15 cellular contexts compared by ENCODE assay signal in the genomic region with DNA sequence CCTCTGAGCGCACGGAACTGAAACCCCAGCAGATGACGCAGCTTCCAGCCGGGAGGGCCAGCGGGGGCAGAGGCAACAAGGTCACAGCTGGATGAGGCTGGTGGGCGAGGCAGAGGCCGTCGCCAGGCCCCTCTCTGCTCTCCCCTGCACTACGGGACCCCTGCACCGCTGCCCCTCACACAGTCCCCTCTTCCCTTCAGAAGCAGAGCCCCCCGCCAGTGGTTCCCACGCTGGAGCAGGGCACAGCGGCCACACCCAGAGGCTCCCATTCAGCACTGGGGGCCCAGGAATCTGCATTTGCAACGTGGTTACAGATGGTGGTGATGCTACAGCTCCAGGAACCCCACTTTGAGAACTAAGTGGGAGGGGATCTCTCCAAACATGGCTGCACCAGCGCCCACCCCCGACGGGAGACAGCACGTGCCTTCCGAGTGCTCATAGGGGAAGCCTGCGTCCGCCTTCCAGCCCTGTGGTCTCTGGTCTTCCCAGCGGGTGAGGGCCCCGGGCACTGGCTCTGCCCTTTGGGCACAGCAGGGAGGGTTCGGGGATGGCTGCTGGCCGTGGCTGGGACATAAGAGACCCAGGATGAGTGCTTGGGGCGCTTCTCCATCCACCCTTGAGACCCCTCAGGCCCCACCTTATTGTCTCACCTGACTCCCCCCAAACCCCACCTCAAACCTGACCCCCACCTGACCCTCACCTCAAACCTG. TPM values are rescaled to one million over a fixed set of nuclear protein-coding genes. Genes with fewer than 3 reads are reported as not detected.
A peak's percentile ranks its signal among the peaks of the same experiment; 100 is the strongest.
DNase-seq lines count a peak whose midpoint lies in the region; ATAC-seq and TF ChIP-seq lines count a peak whose summit lies in the region.
"Had no signal": no experiment of that assay in that cellular context is flagged by ENCODE, and none has a peak within 500 bp of the region (broad histone marks: within the 10 kb centered on the region; RNA-seq: fewer than 3 reads in every experiment).

No MANE protein-coding gene starts in this region.

- no peaks in the 10 kb centered on the region for H4K20me1 ChIP-seq in Karpas-422 (ENCODE audit: insufficient read depth, low read depth, low read length)
- H4K20me1 ChIP-seq in osteoblast (ENCODE audit: insufficient read depth, low read length) = peaks cover 4% of the 10 kb centered on the region

- H3K4me3 ChIP-seq in Karpas-422 (ENCODE audit: low read length) (no peak overlapping the region), Peyer's patch (peak overlapping the region in 2 of 4 donors; percentile 26 to 41), esophagus (ENCODE audit: low read depth in 1 of 2, low read length in 2 of 2) (no peak overlapping the region), osteoblast (ENCODE audit: insufficient read depth, low read length) (no peak overlapping the region)

- DNase-seq in Karpas-422 = peak; percentile 49
- no peak for DNase-seq in Peyer's patch
- peak; percentile 42 for DNase-seq in osteoblast (ENCODE audit: insufficient read length, low spot score, missing footprints)
- no peak for DNase-seq in A172 (ENCODE audit: low spot score)
- no peak for DNase-seq in activated naive CD4-positive, alpha-beta T cell (lab: John Stamatoyannopoulos, UW)
- DNase-seq: CD8-positive, alpha-beta T cell; DND-41; GDM1; Kasumi-1; NCI-H1436; NCI-H2029 treated with DMSO at 0.1 percent for 48 hours; NCI-H510A treated with DMSO at 0.1 percent for 48 hours; RPMI8226 had no signal

- ATAC-seq in GM18907 (IDR thresholded peaks at IDR 0.05; ENCODE audit: unreplicated experiment) = no peak
- ATAC-seq: CD8-positive, alpha-beta T cell had no signal

- no peak for TF ChIP-seq POLR2A in Peyer's patch (IDR thresholded peaks at IDR 0.05)

- H3K4me2 ChIP-seq in Karpas-422 (ENCODE audit: low read depth, low read length, poor library complexity, severe bottlenecking) = no peak overlapping the region
- H3K4me2 ChIP-seq in osteoblast (ENCODE audit: insufficient read depth, low read length) = no peak overlapping the region

- no peaks in the 10 kb centered on the region for H3K36me3 ChIP-seq in Karpas-422 (ENCODE audit: insufficient read depth, low read length)
- no peaks in the 10 kb centered on the region for H3K36me3 ChIP-seq in Peyer's patch
- no peaks in the 10 kb centered on the region for H3K36me3 ChIP-seq in esophagus (ENCODE audit: control insufficient read depth in 2 of 2, insufficient read depth in 2 of 2, low read length in 1 of 2)
- no peaks in the 10 kb centered on the region for H3K36me3 ChIP-seq in osteoblast (ENCODE audit: insufficient read depth, low read length)

- TF ChIP-seq CTCF in Peyer's patch (IDR thresholded peaks at IDR 0.05) (no peak), osteoblast (IDR thresholded peaks at IDR 0.05; ENCODE audit: extremely low read depth, low read depth, low read length) (no peak)

- H3K27ac ChIP-seq in Karpas-422 (ENCODE audit: low read length) (no peak overlapping the region), Peyer's patch (peak overlapping the region in 3 of 4 donors; percentile 57 to 92 (median 75)), esophagus (ENCODE audit: low read depth in 2 of 2, low read length in 1 of 2) (peak overlapping the region; percentile 89), osteoblast (ENCODE audit: low read depth, low read length) (no peak overlapping the region)

- no peaks in the 10 kb centered on the region for H3K9me2 ChIP-seq in Karpas-422 (replicated peaks; ENCODE audit: insufficient read depth, low read length)

- 80 to 84% methylated on average over 26 of the region's 26 CpGs for WGBS in esophagus, 2 donors

- H3K9ac ChIP-seq in Karpas-422 (ENCODE audit: low read length) = no peak overlapping the region

- H3K9me3 ChIP-seq in Karpas-422 (ENCODE audit: low read length) = no peaks in the 10 kb centered on the region
- H3K9me3 ChIP-seq in Peyer's patch = no peaks in the 10 kb centered on the region
- H3K9me3 ChIP-seq in esophagus (ENCODE audit: control insufficient read depth in 2 of 2, insufficient read depth in 1 of 2, low read depth in 1 of 2, low read length in 1 of 2) = no peaks in the 10 kb centered on the region
- H3K9me3 ChIP-seq in osteoblast (ENCODE audit: low read depth, low read length) = no peaks in the 10 kb centered on the region

- H3K4me1 ChIP-seq in Karpas-422 (ENCODE audit: low read length) = peaks cover 5% of the 10 kb centered on the region
- peaks cover 0 to 23% (median 8%) of the 10 kb centered on the region in 4 donors for H3K4me1 ChIP-seq in Peyer's patch
- peaks cover 0 to 18% of the 10 kb centered on the region in 2 donors for H3K4me1 ChIP-seq in esophagus (ENCODE audit: control insufficient read depth in 2 of 2, insufficient read depth in 2 of 2, low read length in 1 of 2)
- H3K4me1 ChIP-seq in osteoblast (ENCODE audit: insufficient read depth, low read length) = peaks cover 7% of the 10 kb centered on the region

- H2AFZ ChIP-seq in Karpas-422 (ENCODE audit: low read length) = no peak overlapping the region
- no peak overlapping the region for H2AFZ ChIP-seq in osteoblast (ENCODE audit: low read length)

- no peaks in the 10 kb centered on the region for H3K27me3 ChIP-seq in Karpas-422 (ENCODE audit: low read length)
- no peaks in the 10 kb centered on the region for H3K27me3 ChIP-seq in Peyer's patch
- H3K27me3 ChIP-seq in esophagus (ENCODE audit: control insufficient read depth in 1 of 2, insufficient read depth in 2 of 2, low read length in 2 of 2) = no peaks in the 10 kb centered on the region
- H3K27me3 ChIP-seq in osteoblast (ENCODE audit: insufficient read depth, low read length) = peaks cover 3% of the 10 kb centered on the region

- H3K79me2 ChIP-seq in Karpas-422 (ENCODE audit: low read length) = no peaks in the 10 kb centered on the region
- H3K79me2 ChIP-seq in osteoblast (ENCODE audit: insufficient read depth, low read length) = no peaks in the 10 kb centered on the region

RNA-seq across cellular contexts. Expression of gene RAB40B, which starts 4.7 kb away (rescaled TPM):
- total RNA-seq in Karpas-422 (2014; rRNA removed; shearing (Covaris generic); ENCODE audit: low replicate concordance) = 1.7 and 1.8 TPM in 2 replicates
- total RNA-seq in Peyer's patch (10 to 100 TPM; 13.3 to 63.5 (median 29.1) TPM), osteoblast (8.3 and 9.1 TPM in 2 replicates)
- polyA plus RNA-seq in esophagus = 1 to 10 TPM; 9.3 to 9.7 TPM
- total RNA-seq in A172 (2014; rRNA removed; shearing (Covaris generic)) = 9.9 and 15.0 TPM in 2 replicates

RNA-seq across cellular contexts. Expression of gene FN3KRP, which starts 13.3 kb away (rescaled TPM):
- 6.2 and 6.6 TPM in 2 replicates for total RNA-seq in Karpas-422 (2014; rRNA removed; shearing (Covaris generic); ENCODE audit: low replicate concordance)
- total RNA-seq in Peyer's patch (10 to 100 TPM; 15.5 to 33.0 (median 19.7) TPM), osteoblast (10.1 and 13.8 TPM in 2 replicates)
- polyA plus RNA-seq in esophagus = 10 to 100 TPM; 15.6 to 19.0 TPM
- total RNA-seq in A172 (2014; rRNA removed; shearing (Covaris generic)) = 50.0 and 54.4 TPM in 2 replicates

RNA-seq across cellular contexts. Expression of gene FN3K, which starts 32.2 kb away (rescaled TPM):
- not detected in 2 replicates for total RNA-seq in Karpas-422 (2014; rRNA removed; shearing (Covaris generic); ENCODE audit: low replicate concordance)
- 10 to 100 TPM; 14.0 to 56.3 (median 23.0) TPM for total RNA-seq in Peyer's patch
- 1 to 10 TPM; 2.7 to 3.7 TPM for polyA plus RNA-seq in esophagus
- 2.9 and 4.4 TPM in 2 replicates for total RNA-seq in osteoblast
- total RNA-seq in A172 (2014; rRNA removed; shearing (Covaris generic)) = 2.1 and 2.9 TPM in 2 replicates

RNA-seq across cellular contexts. Expression of gene TBCD, which starts 48.7 kb away (rescaled TPM):
- 26.2 and 28.7 TPM in 2 replicates for total RNA-seq in Karpas-422 (2014; rRNA removed; shearing (Covaris generic); ENCODE audit: low replicate concordance)
- total RNA-seq in Peyer's patch (100 to 1,000 TPM in 1 of 4 donors, 10 to 100 TPM in 3; 58.7 to 130 (median 74.8) TPM), osteoblast (28.0 and 29.0 TPM in 2 replicates)
- 10 to 100 TPM; 54.4 to 62.8 TPM for polyA plus RNA-seq in esophagus
- 29.8 and 38.7 TPM in 2 replicates for total RNA-seq in A172 (2014; rRNA removed; shearing (Covaris generic))

RNA-seq across cellular contexts. Expression of gene WDR45B, which starts 54.9 kb away (rescaled TPM):
- total RNA-seq in Karpas-422 (2014; rRNA removed; shearing (Covaris generic); ENCODE audit: low replicate concordance) = 55.8 and 58.9 TPM in 2 replicates
- total RNA-seq in Peyer's patch (10 to 100 TPM; 68.8 to 90.0 (median 77.2) TPM), osteoblast (66.2 and 66.3 TPM in 2 replicates)
- 10 to 100 TPM; 72.2 to 75.3 TPM for polyA plus RNA-seq in esophagus
- 90.3 and 96.0 TPM in 2 replicates for total RNA-seq in A172 (2014; rRNA removed; shearing (Covaris generic))

Comparison
In these comparisons a context has a peak if more than half of its experiments do, and no peak if none do; other contexts are left out.
1. DNase-seq: peak in Karpas-422 (single experiment) and osteoblast (single experiment); none in Peyer's patch (0 of 3), A172 (single experiment) and activated naive CD4-positive, alpha-beta T cell (0 of 4).
2. H3K27ac ChIP-seq: peak in Peyer's patch (3 of 4) and esophagus (2 of 2); none in Karpas-422 (single experiment) and osteoblast (single experiment).